ENCODE assay signal across 1 cellular context in the genomic region with DNA sequence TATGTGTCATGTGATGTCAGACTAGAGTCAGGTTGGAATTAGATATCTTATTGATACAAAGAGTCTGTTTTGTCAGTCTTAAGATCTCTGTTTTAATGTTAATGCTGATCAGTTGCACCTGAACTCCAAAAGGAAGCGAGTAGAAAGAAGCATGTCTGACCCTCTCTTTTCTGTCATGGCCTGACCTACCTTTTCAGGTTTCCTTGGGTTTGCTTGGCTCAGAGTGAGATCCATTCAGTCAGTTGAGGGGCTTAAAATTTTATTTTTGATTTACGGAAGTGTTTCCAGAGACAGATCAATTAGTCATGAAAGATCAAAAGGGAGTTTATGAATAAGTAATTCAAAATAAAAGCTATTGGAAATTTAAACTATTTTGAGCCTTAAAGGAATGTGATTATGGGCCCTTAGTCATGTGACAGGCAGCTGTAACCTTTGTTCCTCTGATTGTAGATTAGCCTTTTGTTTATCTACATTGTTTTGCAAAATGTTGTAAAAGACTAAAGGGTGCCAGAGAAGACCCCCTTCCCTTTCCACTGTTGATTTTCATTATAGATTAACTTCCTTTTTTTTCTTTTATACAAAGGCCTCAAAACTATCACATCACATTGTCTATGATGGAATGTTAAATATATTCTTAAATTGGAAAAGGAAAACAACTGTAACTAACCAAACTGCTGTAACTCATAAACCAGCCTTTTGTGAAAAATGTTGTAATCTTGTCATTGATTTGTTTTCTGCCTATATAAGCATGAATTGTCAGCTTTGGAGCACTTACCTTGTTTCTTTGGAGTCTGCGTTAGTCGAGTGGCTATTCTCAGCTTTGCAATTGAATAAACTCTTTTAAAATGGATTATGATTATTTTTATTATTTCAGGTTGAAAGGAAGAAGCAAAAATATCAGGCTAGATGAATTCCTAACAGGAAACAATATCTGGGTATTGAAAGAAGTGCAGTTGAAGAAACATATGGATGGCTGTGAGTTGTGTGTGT.
TF ChIP-seq lines count a peak whose summit lies in the region.

No MANE protein-coding gene starts in this region.

TF ChIP-seq in endothelial cell of umbilical vein, 7 proteins besides CTCF, POLR2A, EP300 and RAD21:
- TF ChIP-seq FOS (IDR thresholded peaks at IDR 0.05; ENCODE audit: borderline replicate concordance, insufficient read depth, low read length): no peak
- TF ChIP-seq JUN (IDR thresholded peaks at IDR 0.05; ENCODE audit: borderline replicate concordance, insufficient read depth, insufficient read length, low read depth): no peak
- no peak for TF ChIP-seq POLR2AphosphoS5 (IDR thresholded peaks at IDR 0.05; ENCODE audit: insufficient read depth, low read depth, low read length)
- TF ChIP-seq, protein P1, sequence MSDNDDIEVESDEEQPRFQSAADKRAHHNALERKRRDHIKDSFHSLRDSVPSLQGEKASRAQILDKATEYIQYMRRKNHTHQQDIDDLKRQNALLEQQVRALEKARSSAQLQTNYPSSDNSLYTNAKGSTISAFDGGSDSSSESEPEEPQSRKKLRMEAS (IDR thresholded peaks at IDR 0.05; ENCODE audit: insufficient read depth, insufficient read length): no peak
- no peak for TF ChIP-seq GATA2 (IDR thresholded peaks at IDR 0.05; ENCODE audit: insufficient read depth, insufficient read length, low read depth, low read length)
- TF ChIP-seq EZH2 (IDR thresholded peaks at IDR 0.05; ENCODE audit: borderline replicate concordance, low read depth, low read length, severe bottlenecking): no peak
- no peak for TF ChIP-seq MYC (IDR thresholded peaks at IDR 0.05; ENCODE audit: low read depth, low read length)
